In genomic region chr2:39227628-39228412, GRCh38 we compare ENCODE assay signal across 8 cellular contexts. TPM values are rescaled to one million over a fixed set of nuclear protein-coding genes. Genes with fewer than 3 reads are reported as not detected.
DNase-seq lines count a peak whose midpoint lies in the region; ATAC-seq, FAIRE-seq and TF ChIP-seq lines count a peak whose summit lies in the region.

No MANE protein-coding gene starts in this region.

- 18 to 23% methylated on average over 9 of the region's 9 CpGs for WGBS in pancreas, 2 donors
- 17 to 18% methylated on average over 9 of the region's 9 CpGs for WGBS in tibial nerve, 2 donors

- TF ChIP-seq POLR2A in tibial nerve (IDR thresholded peaks at IDR 0.05) = no peak

- DNase-seq in ELF-1 (ENCODE audit: low read depth, low spot score) (peak; percentile 51), H7 (peak; percentile 55), MG63 (peak; percentile 58), glomerular endothelial cell (ENCODE audit: extremely low read depth, low read depth, low spot score) (peak; percentile 29), pancreas (peak; percentile 49 to 89 (median 76)), tibial nerve (ENCODE audit: low spot score in 2 of 2) (peak; percentile 41 to 67)
- peak; percentile 90 for DNase-seq in activated naive CD4-positive, alpha-beta T cell treated with anti-CD3 and anti-CD28 coated beads, Interleukin-2, amount 10 ng/mL, durations not matched to agents 7 days and 5 days

- TF ChIP-seq CTCF in pancreas (IDR thresholded peaks at IDR 0.05) (peak; percentile 64 to 85 (median 77)), tibial nerve (IDR thresholded peaks at IDR 0.05) (peak; percentile 74 to 85 (median 84))

- peak; percentile 29 for FAIRE-seq in pancreas (lab: Jason Lieb, UNC)

- H3K9me3 ChIP-seq in MG63 = no peaks in the 10 kb centered on the region
- H3K9me3 ChIP-seq in pancreas = no peaks in the 10 kb centered on the region
- H3K9me3 ChIP-seq in tibial nerve = no peaks in the 10 kb centered on the region

- H3K27me3 ChIP-seq in H7 (ENCODE audit: control insufficient read depth, insufficient read depth, low read length) (no peaks in the 10 kb centered on the region), MG63 (no peaks in the 10 kb centered on the region), pancreas (no peaks in the 10 kb centered on the region), tibial nerve (no peaks in the 10 kb centered on the region)

- H3K27me3 Mint-ChIP-seq in activated naive CD4-positive, alpha-beta T cell treated with anti-CD3 and anti-CD28 coated beads, Interleukin-2, amount 10 ng/mL, durations not matched to agents 7 days and 5 days = no peaks in the 10 kb centered on the region

- no peak overlapping the region for H3K27ac ChIP-seq in pancreas
- H3K27ac ChIP-seq in tibial nerve = no peak overlapping the region

- H3K9me3 Mint-ChIP-seq in activated naive CD4-positive, alpha-beta T cell treated with anti-CD3 and anti-CD28 coated beads, Interleukin-2, amount 10 ng/mL, durations not matched to agents 7 days and 5 days = no peaks in the 10 kb centered on the region

- TF ChIP-seq EP300 in tibial nerve (IDR thresholded peaks at IDR 0.05) = peak in 1 of 2 donors; percentile 23

- peaks cover 55% of the 10 kb centered on the region for H3K4me1 Mint-ChIP-seq in activated naive CD4-positive, alpha-beta T cell treated with anti-CD3 and anti-CD28 coated beads, Interleukin-2, amount 10 ng/mL, durations not matched to agents 7 days and 5 days

- ATAC-seq in SK-N-SH treated with all-trans-retinoic acid at 6 μM for 48 hours = peak; percentile 89
- peak; percentile 86 to 98 (median 96) for ATAC-seq in pancreas

- H3K36me3 Mint-ChIP-seq in activated naive CD4-positive, alpha-beta T cell treated with anti-CD3 and anti-CD28 coated beads, Interleukin-2, amount 10 ng/mL, durations not matched to agents 7 days and 5 days = peaks cover 4% of the 10 kb centered on the region

- no peaks in the 10 kb centered on the region for H3K4me1 ChIP-seq in pancreas
- peaks cover 0 to 29% (median 0%) of the 10 kb centered on the region in 4 donors for H3K4me1 ChIP-seq in tibial nerve

- CTCF ChIA-PET in activated naive CD4-positive, alpha-beta T cell treated with anti-CD3 and anti-CD28 coated beads, Interleukin-2, amount 10 ng/mL, durations not matched to agents 7 days and 5 days (lab: Charles Lee) = interaction anchor here (0.7 to 6.0 kb wide), 26 partner anchors 10 to 646 kb away, joined by 3 to 159 read pairs (median 6); partner anchors contain the start of gene SOS1

- peak overlapping the region; percentile 96 for H3K27ac Mint-ChIP-seq in activated naive CD4-positive, alpha-beta T cell treated with anti-CD3 and anti-CD28 coated beads, Interleukin-2, amount 10 ng/mL, durations not matched to agents 7 days and 5 days

- H3K4me3 ChIP-seq in H7 (ENCODE audit: insufficient read depth, low read depth, low read length) = no peak overlapping the region
- no peak overlapping the region for H3K4me3 ChIP-seq in MG63
- H3K4me3 ChIP-seq in pancreas = no peak overlapping the region
- H3K4me3 ChIP-seq in tibial nerve = peak overlapping the region in 2 of 4 donors; percentile 31 to 32

- H3K4me3 Mint-ChIP-seq in activated naive CD4-positive, alpha-beta T cell treated with anti-CD3 and anti-CD28 coated beads, Interleukin-2, amount 10 ng/mL, durations not matched to agents 7 days and 5 days = peak overlapping the region; percentile 74

- H3K36me3 ChIP-seq in H7 (replicated peaks; ENCODE audit: control insufficient read depth, insufficient read depth, low read length) (no peaks in the 10 kb centered on the region), MG63 (no peaks in the 10 kb centered on the region), pancreas (no peaks in the 10 kb centered on the region), tibial nerve (no peaks in the 10 kb centered on the region)

- intact Hi-C loops in pancreas (cut with DNase I) = loop anchor here (5.0 to 10.0 kb wide), 3 partner anchors 171 to 281 kb away; no protein-coding TSS in a partner anchor

TF ChIP-seq in SK-N-SH treated with all-trans-retinoic acid at 6 μM for 48 hours, 23 proteins besides CTCF, POLR2A, EP300 and RAD21:
- TF ChIP-seq CSRNP3 (CRISPR knock-in tag; IDR thresholded peaks at IDR 0.05) (no peak), TSHZ2 (CRISPR knock-in tag; IDR thresholded peaks at IDR 0.05) (no peak), OSR1 (CRISPR knock-in tag; IDR thresholded peaks at IDR 0.05) (no peak), POU6F1 (CRISPR knock-in tag; IDR thresholded peaks at IDR 0.05; ENCODE audit: borderline replicate concordance, low read depth) (no peak), BACH2 (CRISPR knock-in tag; IDR thresholded peaks at IDR 0.05; ENCODE audit: borderline replicate concordance) (no peak), CREB5 (CRISPR knock-in tag; IDR thresholded peaks at IDR 0.05; ENCODE audit: low read depth) (no peak), RARB (CRISPR knock-in tag; IDR thresholded peaks at IDR 0.05) (no peak), ISL1 (CRISPR knock-in tag; IDR thresholded peaks at IDR 0.05) (no peak), ZNF8 (CRISPR knock-in tag; IDR thresholded peaks at IDR 0.05) (no peak), GLIS3 (CRISPR knock-in tag; IDR thresholded peaks at IDR 0.05) (no peak)

RNA-seq across cellular contexts. Expression of gene CDKL4, which starts 15.9 kb away (rescaled TPM):
- 0.41 TPM in 1 of 2 replicates, not detected in the other for total RNA-seq in H7 (2014; rRNA removed; shearing (Covaris generic))
- total RNA-seq in MG63 (2014; rRNA removed; shearing (Covaris generic); ENCODE audit: low replicate concordance) = 0.30 TPM in 1 of 2 replicates, not detected in the other
- total RNA-seq in glomerular endothelial cell (not detected in 2 replicates), pancreas (under 1 TPM in 5 of 6 donors, not detected in 1; 0.25 to 0.79 (median 0.61) TPM), tibial nerve (under 1 TPM in 2 of 4 donors, not detected in 2; 0.22 to 0.42 TPM)
- polyA plus RNA-seq in pancreas = under 1 TPM; 0.14 to 0.19 TPM

Comparison
In these comparisons a context has a peak if more than half of its experiments do, and no peak if none do; other contexts are left out.
1. DNase-seq: peak in every context shown above with its lines; median percentile 90 in activated naive CD4-positive, alpha-beta T cell treated with anti-CD3 and anti-CD28 coated beads, Interleukin-2, amount 10 ng/mL, durations not matched to agents 7 days and 5 days; 76 in pancreas; 58 in MG63; 55 in H7; 54 in tibial nerve; 51 in ELF-1; 29 in glomerular endothelial cell.